14 cellular contexts compared by ENCODE assay signal in the genomic region with DNA sequence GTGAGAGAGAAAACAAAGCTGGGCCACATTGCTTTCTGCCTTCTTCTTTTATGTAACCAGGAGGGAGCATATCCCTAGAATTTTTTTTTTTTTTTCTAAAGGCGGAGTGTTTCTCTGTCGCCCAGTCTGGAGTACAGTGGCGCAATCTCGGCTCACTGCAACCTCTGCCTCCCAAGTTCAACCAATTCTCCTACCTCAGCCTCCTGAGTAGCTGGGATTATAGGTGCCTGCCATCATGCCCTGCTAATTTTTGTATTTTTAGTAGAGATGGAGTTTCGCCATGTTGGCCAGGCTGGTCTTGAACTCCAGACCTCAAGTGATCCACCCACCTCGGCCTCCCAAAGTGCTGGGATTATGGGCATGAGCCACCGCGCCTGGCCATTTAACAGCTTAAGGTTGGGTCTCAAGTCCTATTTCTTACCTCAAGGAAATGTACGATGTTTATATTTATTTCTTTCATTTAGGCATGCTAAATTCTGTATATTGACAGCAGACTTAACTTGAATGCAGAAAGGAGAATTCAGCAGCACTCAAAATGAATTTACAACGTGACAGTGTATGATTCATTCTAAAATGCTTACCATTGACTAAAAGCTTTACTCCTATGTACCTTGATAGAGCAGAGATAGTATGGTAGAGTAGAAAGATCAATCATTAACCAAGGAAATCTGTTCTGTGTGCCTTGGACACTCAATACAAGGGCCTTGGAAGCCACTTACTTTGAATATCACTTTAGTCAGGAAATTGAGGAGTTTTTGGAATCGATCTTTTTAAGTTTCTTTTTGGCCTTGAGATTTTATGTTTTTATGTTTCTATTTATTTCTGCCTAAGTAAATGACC.
DNase-seq lines count a peak whose midpoint lies in the region; ATAC-seq, FAIRE-seq and TF ChIP-seq lines count a peak whose summit lies in the region.
"Had no signal": no experiment of that assay in that cellular context is flagged by ENCODE, and none has a peak within 500 bp of the region (broad histone marks: within the 10 kb centered on the region; RNA-seq: fewer than 3 reads in every experiment).

No MANE protein-coding gene starts in this region.

- H3K4me1 Mint-ChIP-seq in activated T-cell treated with anti-CD3 and anti-CD28 coated beads, Interleukin-2, amount 50 U/mL, for 24 hours (ENCODE audit: low read depth) = peaks cover 87% of the 10 kb centered on the region

- DNase-seq in activated T-cell treated with anti-CD3 and anti-CD28 coated beads, Interleukin-2, amount 50 U/mL, for 24 hours = no peak
- no peak for DNase-seq in activated T-cell treated with anti-CD3 and anti-CD28 coated beads, Interleukin-2, amount 50 U/mL, for 48 hours
- no peak for DNase-seq in tibial nerve (ENCODE audit: low spot score in 2 of 2)
- no peak for DNase-seq in GM13977 (ENCODE audit: low spot score)
- DNase-seq in breast epithelium (ENCODE audit: low spot score in 2 of 2) = no peak
- DNase-seq: hypothalamus, lower lobe of right lung, MV-4-11, SHP77 had no signal

- H3K36me3 Mint-ChIP-seq in activated T-cell treated with anti-CD3 and anti-CD28 coated beads, Interleukin-2, amount 50 U/mL, for 24 hours (ENCODE audit: low read depth) = peaks cover 20% of the 10 kb centered on the region
- H3K36me3 Mint-ChIP-seq: neural progenitor cell had no signal

- no peaks in the 10 kb centered on the region for H3K36me3 ChIP-seq in tibial nerve
- no peaks in the 10 kb centered on the region for H3K36me3 ChIP-seq in breast epithelium
- H3K36me3 ChIP-seq: lower lobe of right lung, neural progenitor cell had no signal

- intact Hi-C loops in breast epithelium (cut with DNase I; ENCODE audit: low total_unique reads) = no loop called here

- peak; percentile 96 for FAIRE-seq in islet of Langerhans (lab: Jason Lieb, UNC)
- FAIRE-seq: HTR-8/SVneo had no signal

- peak overlapping the region; percentile 69 to 89 (median 78) for H3K27ac ChIP-seq in tibial nerve
- H3K27ac ChIP-seq in breast epithelium = no peak overlapping the region
- H3K27ac ChIP-seq: lower lobe of right lung, neural progenitor cell had no signal

- H3K27ac Mint-ChIP-seq in activated T-cell treated with anti-CD3 and anti-CD28 coated beads, Interleukin-2, amount 50 U/mL, for 24 hours = peak overlapping the region; percentile 97
- H3K27ac Mint-ChIP-seq: neural progenitor cell had no signal

- WGBS in tibial nerve, 2 donors = 91 to 94% methylated on average over 11 of the region's 11 CpGs

- TF ChIP-seq POLR2A in tibial nerve (IDR thresholded peaks at IDR 0.05) (no peak), breast epithelium (IDR thresholded peaks at IDR 0.05) (no peak)

- no peaks in the 10 kb centered on the region for H3K27me3 ChIP-seq in tibial nerve
- no peaks in the 10 kb centered on the region for H3K27me3 ChIP-seq in breast epithelium
- H3K27me3 ChIP-seq: neural progenitor cell had no signal

- no peak for TF ChIP-seq EP300 in tibial nerve (IDR thresholded peaks at IDR 0.05)

- H3K4me3 ChIP-seq in tibial nerve = no peak overlapping the region
- no peak overlapping the region for H3K4me3 ChIP-seq in breast epithelium
- H3K4me3 ChIP-seq: lower lobe of right lung, neural progenitor cell had no signal

- no peaks in the 10 kb centered on the region for H3K27me3 Mint-ChIP-seq in activated T-cell treated with anti-CD3 and anti-CD28 coated beads, Interleukin-2, amount 50 U/mL, for 24 hours

- TF ChIP-seq CTCF in tibial nerve (IDR thresholded peaks at IDR 0.05) (no peak), GM13977 (IDR thresholded peaks at IDR 0.05; ENCODE audit: extremely low read depth, insufficient read depth, missing control alignments) (no peak), breast epithelium (IDR thresholded peaks at IDR 0.05) (no peak)

- no peaks in the 10 kb centered on the region for H3K9me3 ChIP-seq in tibial nerve
- no peaks in the 10 kb centered on the region for H3K9me3 ChIP-seq in breast epithelium
- H3K9me3 ChIP-seq: lower lobe of right lung had no signal

- peaks cover 0 to 34% (median 15%) of the 10 kb centered on the region in 4 donors for H3K4me1 ChIP-seq in tibial nerve
- peaks cover 0 to 4% of the 10 kb centered on the region in 2 donors for H3K4me1 ChIP-seq in breast epithelium
- H3K4me1 ChIP-seq: lower lobe of right lung had no signal

- no peak overlapping the region for H3K4me3 Mint-ChIP-seq in activated T-cell treated with anti-CD3 and anti-CD28 coated beads, Interleukin-2, amount 50 U/mL, for 24 hours
- H3K4me3 Mint-ChIP-seq: neural progenitor cell had no signal

- H3K9me3 Mint-ChIP-seq in activated T-cell treated with anti-CD3 and anti-CD28 coated beads, Interleukin-2, amount 50 U/mL, for 24 hours = peaks cover 3% of the 10 kb centered on the region

- ATAC-seq in SK-N-SH treated with all-trans-retinoic acid at 6 μM for 48 hours = no peak
- no peak for ATAC-seq in GM19023 (IDR thresholded peaks at IDR 0.05; ENCODE audit: unreplicated experiment)

- in situ Hi-C loops in GM13977 (cut with MboI; ENCODE audit: low pct_unique_long_range_greater_than_20kb, low sequenced_read_pairs, unreplicated experiment) = no loop called here

TF ChIP-seq in SK-N-SH treated with all-trans-retinoic acid at 6 μM for 48 hours, 23 proteins besides CTCF, POLR2A, EP300 and RAD21:
- TF ChIP-seq ZNF565 (CRISPR knock-in tag; conservative IDR thresholded peaks at IDR 0.05; ENCODE audit: low read depth) (no peak), GLIS3 (CRISPR knock-in tag; IDR thresholded peaks at IDR 0.05) (no peak), RARB (CRISPR knock-in tag; IDR thresholded peaks at IDR 0.05) (no peak), ARNTL (CRISPR knock-in tag; IDR thresholded peaks at IDR 0.05; ENCODE audit: borderline replicate concordance, low read depth) (no peak), ISL1 (CRISPR knock-in tag; IDR thresholded peaks at IDR 0.05) (peak; percentile 20; the same call in 1 of the 2 replicates), CSRNP3 (CRISPR knock-in tag; IDR thresholded peaks at IDR 0.05) (no peak)

Comparison
In these comparisons a context has a peak if more than half of its experiments do, and no peak if none do; other contexts are left out.
1. H3K27ac ChIP-seq: peak in tibial nerve (4 of 4); none in breast epithelium (0 of 2).